ENCODE assay signal across 19 cellular contexts in genomic region chr7:45971171-45971570, GRCh38. TPM values are rescaled to one million over a fixed set of nuclear protein-coding genes. Genes with fewer than 3 reads are reported as not detected.
DNase-seq lines count a peak whose midpoint lies in the region; ATAC-seq, FAIRE-seq and TF ChIP-seq lines count a peak whose summit lies in the region.
"Had no signal": no experiment of that assay in that cellular context is flagged by ENCODE, and none has a peak within 500 bp of the region (broad histone marks: within the 10 kb centered on the region; RNA-seq: fewer than 3 reads in every experiment).

No MANE protein-coding gene starts in this region.

- TF ChIP-seq CTCF in HepG2 (CRISPR knock-in tag; IDR thresholded peaks at IDR 0.05) (no peak), right lobe of liver (IDR thresholded peaks at IDR 0.05) (no peak)

- TF ChIP-seq EP300 in HepG2 (IDR thresholded peaks at IDR 0.05; ENCODE audit: low read depth in 2 of 2, low read length in 2 of 2) (no peak), HepG2 (CRISPR knock-in tag; IDR thresholded peaks at IDR 0.05; ENCODE audit: borderline replicate concordance) (no peak)

- H2AFZ ChIP-seq in HepG2 (ENCODE audit: low read length) (no peak overlapping the region), mesenchymal stem cell (ENCODE audit: low read depth, low read length) (no peak overlapping the region), trophoblast cell (ENCODE audit: insufficient read depth, low read length, poor library complexity) (no peak overlapping the region)

- H2BK120ac ChIP-seq in mesenchymal stem cell (ENCODE audit: low read depth, low read length) (no peak overlapping the region), trophoblast cell (ENCODE audit: insufficient read depth, low read length, poor library complexity) (no peak overlapping the region)

- H3K9me3 Mint-ChIP-seq in CD8-positive, alpha-beta memory T cell: peaks cover 0 to 3% (median 1%) of the 10 kb centered on the region in 5 donors

- H3K23ac ChIP-seq in mesenchymal stem cell (ENCODE audit: low read length in 2 of 2) (no peak overlapping the region), trophoblast cell (ENCODE audit: low read length) (no peak overlapping the region)

- H3K79me1 ChIP-seq in mesenchymal stem cell (replicated peaks; ENCODE audit: low read length, poor library complexity, severe bottlenecking) (no peaks in the 10 kb centered on the region), trophoblast cell (ENCODE audit: low read length) (peaks cover 17% of the 10 kb centered on the region)

- 88% methylated on average over 5 of the region's 5 CpGs for WGBS in HepG2 (ENCODE audit: low lambda C conversion rate)
- 73% methylated on average over 1 of the region's 5 CpGs for WGBS in right lobe of liver (ENCODE audit: insufficient coverage, low coverage, low lambda C conversion rate, missing lambda C conversion rate)
- 93% methylated on average over 5 of the region's 5 CpGs for WGBS in mesenchymal stem cell
- no CpG with 5 or more reads among the region's 5 CpGs for WGBS in trophoblast cell (ENCODE audit: extremely low coverage, insufficient coverage, insufficient read length)
- WGBS in aorta, 2 donors: 91% methylated on average over 5 of the region's 5 CpGs

- TF ChIP-seq POLR2A in HepG2 (IDR thresholded peaks at IDR 0.05; ENCODE audit: insufficient read depth in 1 of 2, low read depth in 2 of 2, low read length in 2 of 2): no peak
- TF ChIP-seq POLR2A in right lobe of liver (IDR thresholded peaks at IDR 0.05): no peak

- no peaks in the 10 kb centered on the region for H4K20me1 ChIP-seq in HepG2 (ENCODE audit: insufficient read depth, low read length)
- H4K20me1 ChIP-seq: BLaER1 treated with 17β-estradiol and CSF1 and Interleukin-3, amounts not matched to agents 10 nM and 100 nM had no signal

- H3K27ac Mint-ChIP-seq in CD8-positive, alpha-beta memory T cell: no peak overlapping the region
- H3K27ac Mint-ChIP-seq: CD4-positive, CD25-positive, alpha-beta regulatory T cell had no signal

- H3K18ac ChIP-seq in mesenchymal stem cell (ENCODE audit: low read depth in 1 of 2, low read length in 2 of 2) (peak overlapping the region; percentile 14 to 34), trophoblast cell (ENCODE audit: low read length) (no peak overlapping the region)

- no peak overlapping the region for H4K91ac ChIP-seq in mesenchymal stem cell (ENCODE audit: low read length)
- H4K91ac ChIP-seq in trophoblast cell (ENCODE audit: low read depth, low read length): peak overlapping the region; percentile 30

- peaks cover 0 to 6% (median 0%) of the 10 kb centered on the region in 3 donors for H3K4me1 Mint-ChIP-seq in CD8-positive, alpha-beta memory T cell

- no peak overlapping the region for H3K4me3 Mint-ChIP-seq in CD8-positive, alpha-beta memory T cell
- H3K4me3 Mint-ChIP-seq: CD4-positive, CD25-positive, alpha-beta regulatory T cell had no signal

- H3K14ac ChIP-seq in mesenchymal stem cell (ENCODE audit: low read length in 2 of 2) (no peak overlapping the region), trophoblast cell (ENCODE audit: low read length) (no peak overlapping the region)

- ATAC-seq in HepG2 (no peak), right lobe of liver (no peak), aorta (ENCODE audit: low FRiP score) (no peak), HG03342 (IDR thresholded peaks at IDR 0.05; ENCODE audit: unreplicated experiment) (no peak)

- intact Hi-C loops in HepG2 (cut with micrococcal nuclease; ENCODE audit: unreplicated experiment): loop anchor here (5.0 kb wide), 1 partner anchor 246 kb away; no protein-coding TSS in a partner anchor
- intact Hi-C loops in right lobe of liver (cut with DNase I): no loop called here
- intact Hi-C loops in aorta (cut with DNase I): loop anchor here in 1 of 2 donors (10.0 kb wide), 1 partner anchor 784 kb away; no protein-coding TSS in a partner anchor

- H3K27me3 ChIP-seq in HepG2 (ENCODE audit: control insufficient read depth in 1 of 2, insufficient read depth in 2 of 2, low read length in 2 of 2): no peaks in the 10 kb centered on the region; a peak in 1 of 5 replicates
- H3K27me3 ChIP-seq in right lobe of liver: no peaks in the 10 kb centered on the region
- peaks cover 0 to 14% of the 10 kb centered on the region in 2 experiments for H3K27me3 ChIP-seq in mesenchymal stem cell (ENCODE audit: control insufficient read depth in 1 of 2, insufficient read depth in 1 of 2, low read length in 2 of 2)
- H3K27me3 ChIP-seq in trophoblast cell (ENCODE audit: insufficient read depth, low read length): no peaks in the 10 kb centered on the region
- H3K27me3 ChIP-seq in aorta (ENCODE audit: control insufficient read depth in 1 of 2, insufficient read depth in 2 of 2, low read length in 1 of 2): no peaks in the 10 kb centered on the region
- no peaks in the 10 kb centered on the region for H3K27me3 ChIP-seq in CD8-positive, alpha-beta memory T cell (ENCODE audit: insufficient read depth, low read length, poor library complexity, severe bottlenecking)
- H3K27me3 ChIP-seq: BLaER1 treated with 17β-estradiol and CSF1 and Interleukin-3, amounts not matched to agents 10 nM and 100 nM had no signal

- POLR2A ChIA-PET in HepG2 (lab: Yijun Ruan, JAX): no interaction called here
- POLR2A ChIA-PET in CD8-positive, alpha-beta memory T cell (lab: Charles Lee): no interaction called here

- H3K27ac ChIP-seq in HepG2 (ENCODE audit: extremely low read length, insufficient read depth, low read length) (no peak overlapping the region), right lobe of liver (no peak overlapping the region), mesenchymal stem cell (ENCODE audit: low read length, poor library complexity, severe bottlenecking) (no peak overlapping the region), trophoblast cell (ENCODE audit: low read depth, low read length) (no peak overlapping the region), aorta (ENCODE audit: low read depth in 1 of 2, low read length in 2 of 2) (peak overlapping the region; percentile 37 to 49)
- H3K27ac ChIP-seq in CD8-positive, alpha-beta memory T cell (ENCODE audit: low read depth, low read length): no peak overlapping the region
- H3K27ac ChIP-seq: BLaER1 treated with 17β-estradiol and CSF1 and Interleukin-3, amounts not matched to agents 10 nM and 100 nM had no signal

- CTCF ChIA-PET in HepG2 (lab: Yijun Ruan, JAX; ENCODE audit: low intra/inter-chr PET ratio, low total read pairs): no interaction called here
- CTCF ChIA-PET in CD8-positive, alpha-beta memory T cell (lab: Charles Lee): no interaction called here

- H3K36me3 ChIP-seq in HepG2 (replicated peaks in 1 of 2; ENCODE audit: control insufficient read depth in 1 of 2, insufficient read depth in 2 of 2, low read length in 2 of 2) (no peaks in the 10 kb centered on the region), right lobe of liver (no peaks in the 10 kb centered on the region), mesenchymal stem cell (ENCODE audit: control insufficient read depth in 1 of 2, insufficient read depth in 2 of 2, low read depth in 1 of 2, low read length in 2 of 2) (no peaks in the 10 kb centered on the region), trophoblast cell (ENCODE audit: control insufficient read depth in 1 of 2, insufficient read depth in 2 of 2, low read length in 2 of 2) (peaks cover 0 to 3% of the 10 kb centered on the region in 2 experiments), aorta (ENCODE audit: control insufficient read depth in 1 of 2, insufficient read depth in 2 of 2, low read length in 1 of 2) (no peaks in the 10 kb centered on the region)
- no peaks in the 10 kb centered on the region for H3K36me3 ChIP-seq in CD8-positive, alpha-beta memory T cell (ENCODE audit: insufficient read depth, low read length)
- H3K36me3 ChIP-seq: BLaER1 treated with 17β-estradiol and CSF1 and Interleukin-3, amounts not matched to agents 10 nM and 100 nM; HAP-1 had no signal

- peaks cover 64% of the 10 kb centered on the region for H3K4me1 ChIP-seq in HepG2 (ENCODE audit: insufficient read depth, low read length)
- no peaks in the 10 kb centered on the region for H3K4me1 ChIP-seq in right lobe of liver
- peaks cover 3% of the 10 kb centered on the region for H3K4me1 ChIP-seq in mesenchymal stem cell (ENCODE audit: control insufficient read depth, insufficient read depth, low read depth, low read length)
- peaks cover 4 to 10% of the 10 kb centered on the region in 2 experiments for H3K4me1 ChIP-seq in trophoblast cell (ENCODE audit: control insufficient read depth in 1 of 2, insufficient read depth in 2 of 2, low read length in 2 of 2)
- no peaks in the 10 kb centered on the region for H3K4me1 ChIP-seq in aorta (ENCODE audit: control insufficient read depth in 1 of 2, insufficient read depth in 2 of 2, low read length in 2 of 2)
- H3K4me1 ChIP-seq in CD8-positive, alpha-beta memory T cell (ENCODE audit: insufficient read depth, low read length): no peaks in the 10 kb centered on the region
- H3K4me1 ChIP-seq: HAP-1 had no signal

- H4K8ac ChIP-seq in mesenchymal stem cell (ENCODE audit: low read length) (no peak overlapping the region), trophoblast cell (ENCODE audit: low read depth, low read length) (no peak overlapping the region)

- H3K9me3 ChIP-seq in HepG2 (ENCODE audit: low read length): no peaks in the 10 kb centered on the region
- no peaks in the 10 kb centered on the region for H3K9me3 ChIP-seq in right lobe of liver
- H3K9me3 ChIP-seq in mesenchymal stem cell (ENCODE audit: control insufficient read depth, low read length): no peaks in the 10 kb centered on the region
- H3K9me3 ChIP-seq in trophoblast cell (ENCODE audit: insufficient read depth, low read depth, low read length): peaks cover 11% of the 10 kb centered on the region
- no peaks in the 10 kb centered on the region for H3K9me3 ChIP-seq in aorta (ENCODE audit: control insufficient read depth, low read length)
- H3K9me3 ChIP-seq in CD8-positive, alpha-beta memory T cell (ENCODE audit: low read length): no peaks in the 10 kb centered on the region
- H3K9me3 ChIP-seq: BLaER1 treated with 17β-estradiol and CSF1 and Interleukin-3, amounts not matched to agents 10 nM and 100 nM; HAP-1 had no signal

- H3K4ac ChIP-seq in mesenchymal stem cell (ENCODE audit: low read depth in 1 of 2, low read length in 2 of 2) (peak overlapping the region in 1 of 2 experiments; percentile 21), trophoblast cell (ENCODE audit: low read depth, low read length) (no peak overlapping the region)

- H2AK5ac ChIP-seq in mesenchymal stem cell (ENCODE audit: low read length, severe bottlenecking) (no peak overlapping the region), trophoblast cell (ENCODE audit: low read length) (peak overlapping the region; percentile 26)

- H3K4me2 ChIP-seq in HepG2 (ENCODE audit: low read depth, low read length) (no peak overlapping the region), mesenchymal stem cell (ENCODE audit: low read length, poor library complexity, severe bottlenecking) (no peak overlapping the region), trophoblast cell (ENCODE audit: low read length) (no peak overlapping the region)
- H3K4me2 ChIP-seq: BLaER1 treated with 17β-estradiol and CSF1 and Interleukin-3, amounts not matched to agents 10 nM and 100 nM had no signal

- H2BK12ac ChIP-seq in mesenchymal stem cell (ENCODE audit: low read length in 2 of 2): no peak overlapping the region
- peak overlapping the region; percentile 34 for H2BK12ac ChIP-seq in trophoblast cell (ENCODE audit: low read length)

- in situ Hi-C loops in HepG2 (cut with HindIII; ENCODE audit: extremely low pct_ligation_motif_present, low pct_unique_long_range_greater_than_20kb): loop anchor here (5.0 kb wide), 1 partner anchor 84 kb away; the partner anchor contains the start of gene IGFBP1

- H2BK15ac ChIP-seq in mesenchymal stem cell (ENCODE audit: low read depth, poor library complexity, severe bottlenecking): no peak overlapping the region

- no peak overlapping the region for H4K12ac ChIP-seq in trophoblast cell (ENCODE audit: low read depth, low read length)

- H3K4me3 ChIP-seq in HepG2 (replicated peaks in 1 of 3; ENCODE audit: insufficient read depth in 1 of 3, low read depth in 2 of 3, low read length in 3 of 3): no peak overlapping the region
- H3K4me3 ChIP-seq in right lobe of liver: no peak overlapping the region
- no peak overlapping the region for H3K4me3 ChIP-seq in mesenchymal stem cell (ENCODE audit: insufficient read depth in 1 of 2, low read depth in 1 of 2, low read length in 2 of 2)
- no peak overlapping the region for H3K4me3 ChIP-seq in trophoblast cell (ENCODE audit: low read depth, low read length)
- H3K4me3 ChIP-seq in aorta (ENCODE audit: low read length in 2 of 2): no peak overlapping the region
- no peak overlapping the region for H3K4me3 ChIP-seq in CD8-positive, alpha-beta memory T cell (ENCODE audit: low read length)
- H3K4me3 ChIP-seq: BLaER1 treated with 17β-estradiol and CSF1 and Interleukin-3, amounts not matched to agents 10 nM and 100 nM; HAP-1 had no signal

- BruUV-seq in HepG2 (replicated peaks; lab: Mats Ljungman, UMichigan): no TSS peak

- no peak overlapping the region for H3K9ac ChIP-seq in HepG2 (ENCODE audit: insufficient read depth, low read depth, low read length)
- no peak overlapping the region for H3K9ac ChIP-seq in mesenchymal stem cell (ENCODE audit: low read length)
- no peak overlapping the region for H3K9ac ChIP-seq in trophoblast cell (ENCODE audit: low read length)
- H3K9ac ChIP-seq: BLaER1 treated with 17β-estradiol and CSF1 and Interleukin-3, amounts not matched to agents 10 nM and 100 nM had no signal

- no peaks in the 10 kb centered on the region for H3K36me3 Mint-ChIP-seq in CD8-positive, alpha-beta memory T cell
- H3K36me3 Mint-ChIP-seq: CD4-positive, CD25-positive, alpha-beta regulatory T cell had no signal

- peaks cover 0 to 3% of the 10 kb centered on the region in 2 donors for H3K27me3 Mint-ChIP-seq in CD8-positive, alpha-beta memory T cell

- DNase-seq in HepG2 (ENCODE audit: low spot score) (no peak), right lobe of liver (no peak), mesenchymal stem cell (no peak), trophoblast cell (no peak), aorta (no peak), iPS-NIHi7 (ENCODE audit: extremely low spot score) (no peak)
- DNase-seq in CD8-positive, alpha-beta memory T cell: no peak
- DNase-seq: 8988T; ACHN; Calu3; CD4-positive, CD25-positive, alpha-beta regulatory T cell; DMS 273 treated with DMSO at 0.1 percent for 48 hours; DMS79 had no signal

- no peak overlapping the region for H2BK5ac ChIP-seq in mesenchymal stem cell (ENCODE audit: low read depth, low read length, poor library complexity, severe bottlenecking)
- no peak overlapping the region for H2BK5ac ChIP-seq in trophoblast cell (ENCODE audit: low read depth, low read length, poor library complexity)

- no peak for FAIRE-seq in HepG2 (lab: Jason Lieb, UNC)
- FAIRE-seq: GM12891, H1 had no signal

- H3K79me2 ChIP-seq in HepG2 (ENCODE audit: insufficient read depth, low read length): no peaks in the 10 kb centered on the region
- H3K79me2 ChIP-seq in trophoblast cell (ENCODE audit: control insufficient read depth, insufficient read depth, low read length, poor library complexity): no peaks in the 10 kb centered on the region

- TF ChIP-seq RAD21 in HepG2 (CRISPR knock-in tag; IDR thresholded peaks at IDR 0.05): no peak

RNA-seq across cellular contexts. Expression of gene IGFBP3, which starts 50.1 kb away (rescaled TPM):
- total RNA-seq in HepG2 (2016; rRNA removed; fragmentation: Illumina TruSeq; extraction: Trizol) (not detected in 2 replicates), right lobe of liver (100 to 1,000 TPM in 5 of 6 experiments, 10 to 100 TPM in 1; 85.9 to 321 (median 183) TPM), aorta (100 to 1,000 TPM; 143 to 200 TPM)
- total RNA-seq in HepG2 (2016; cell fraction: cytosol; rRNA removed; fragmentation: Illumina TruSeq; extraction: Trizol; ENCODE audit: low read depth): not detected in 2 replicates
- total RNA-seq in HepG2 (2016; cell fraction: insoluble cytoplasmic fraction; rRNA removed; fragmentation: Illumina TruSeq; extraction: Trizol): 0.04 TPM in 1 of 2 replicates, not detected in the other
- not detected in 2 replicates for total RNA-seq in HepG2 (2016; cell fraction: membrane; rRNA removed; fragmentation: Illumina TruSeq; extraction: Trizol)
- total RNA-seq in HepG2 (2016; cell fraction: nucleus; rRNA removed; fragmentation: Illumina TruSeq; extraction: Trizol): not detected in 2 replicates
- polyA plus RNA-seq in HepG2 (2011; rRNA removed) (57.5 and 91.8 TPM in 2 replicates), aorta (100 to 1,000 TPM; 173 to 255 TPM)
- polyA plus RNA-seq in HepG2 (2011; cell fraction: cytosol; rRNA removed): 49.1 and 87.6 TPM in 2 replicates
- polyA plus RNA-seq in HepG2 (2011; cell fraction: nucleus; rRNA removed): 42.3 and 57.8 TPM in 2 replicates
- polyA plus RNA-seq in HepG2 (2012): 261 and 275 TPM in 2 replicates
- polyA plus RNA-seq in HepG2 (2016; cell fraction: cytosol; fragmentation: Illumina TruSeq; extraction: Trizol; ENCODE audit: low read depth): not detected in 2 replicates
- 0.15 TPM in 1 of 2 replicates, not detected in the other for polyA plus RNA-seq in HepG2 (2016; cell fraction: insoluble cytoplasmic fraction; fragmentation: Illumina TruSeq; extraction: Trizol; ENCODE audit: low read depth)
- polyA plus RNA-seq in HepG2 (2016; cell fraction: membrane; fragmentation: Illumina TruSeq; extraction: Trizol; ENCODE audit: low read depth): not detected in 2 replicates
- polyA plus RNA-seq in HepG2 (2016; cell fraction: nucleus; fragmentation: Illumina TruSeq; extraction: Trizol; ENCODE audit: insufficient read depth, low read depth): 0.41 TPM in 1 of 2 replicates, not detected in the other
- polyA minus RNA-seq in HepG2 (2011; rRNA and poly(A)+ RNA removed; ENCODE audit: low replicate concordance): 32.4 and 48.2 TPM in 2 replicates
- polyA minus RNA-seq in HepG2 (2011; cell fraction: cytosol; rRNA and poly(A)+ RNA removed): 28.6 and 53.0 TPM in 2 replicates
- polyA minus RNA-seq in HepG2 (2011; cell fraction: nucleus; rRNA and poly(A)+ RNA removed): 15.1 and 33.7 TPM in 2 replicates
- 947 TPM for polyA plus RNA-seq in mesenchymal stem cell (2013, experiment 1 of 2)
- polyA plus RNA-seq in mesenchymal stem cell (2013, experiment 2 of 2): 926 TPM
- polyA plus RNA-seq in trophoblast cell (2013): 2,874 and 2,927 TPM in 2 replicates
- 1 to 10 TPM; 3.5 to 4.5 TPM for total RNA-seq in CD8-positive, alpha-beta memory T cell
- polyA plus RNA-seq in CD8-positive, alpha-beta memory T cell: 11.1 TPM
- total RNA-seq: HT1080 had no signal

Comparison
In these comparisons a context has a peak if more than half of its experiments do, and no peak if none do; other contexts are left out.
1. RNA of gene IGFBP3, which starts 50.1 kb away (total RNA-seq): 85.9 to 321 TPM in right lobe of liver and 143 to 200 TPM in aorta; 3.5 to 4.5 TPM in CD8-positive, alpha-beta memory T cell and 0.04 TPM in HepG2; every median in the first group is over 10 times any median in the second.
2. H3K27ac ChIP-seq: peak in aorta (2 of 2); none in HepG2 (single experiment), right lobe of liver (0 of 3), mesenchymal stem cell (single experiment), trophoblast cell (single experiment) and CD8-positive, alpha-beta memory T cell (single experiment).